Comparison of ENCODE assay signal across 3 cellular contexts in the genomic region with DNA sequence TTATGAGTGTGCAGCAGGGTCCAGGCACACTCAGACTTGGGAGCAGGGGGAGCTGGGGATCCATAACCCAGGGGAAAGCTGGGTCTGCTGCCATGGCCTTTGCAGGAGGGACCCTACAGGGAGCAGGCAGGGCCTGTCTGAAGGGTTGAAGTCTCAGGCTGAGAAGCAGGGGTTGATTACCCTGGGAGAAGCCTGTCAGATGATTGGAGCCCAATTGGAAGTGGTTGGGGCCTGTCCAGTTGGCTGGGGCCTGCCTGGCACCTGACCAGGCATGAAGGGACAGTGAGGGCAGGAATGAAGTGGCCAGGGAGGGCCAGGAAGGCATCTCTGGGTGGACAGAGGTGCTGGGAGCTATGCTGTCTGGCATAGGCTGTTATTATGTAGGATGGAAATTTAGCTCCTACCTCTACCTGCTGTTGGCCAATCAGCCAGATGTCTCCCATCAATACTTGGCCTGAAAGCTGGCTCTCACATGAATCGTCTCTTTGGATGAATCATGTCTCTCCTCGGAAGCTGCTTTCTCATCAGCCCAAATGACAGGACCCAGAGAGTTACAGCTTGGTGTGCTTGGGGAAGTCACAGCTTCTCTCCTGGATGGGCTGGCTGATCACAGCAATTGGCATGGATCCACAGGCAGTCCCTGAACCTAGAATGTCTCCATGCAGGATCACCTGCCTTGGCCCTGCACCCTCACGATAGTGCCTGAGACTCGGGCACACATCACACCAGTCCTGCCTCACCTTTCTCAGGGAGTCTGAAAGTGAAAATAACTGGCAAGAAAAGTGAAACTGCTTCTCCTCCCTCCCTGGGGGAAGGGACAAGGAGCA.
TF ChIP-seq lines count a peak whose summit lies in the region.

No MANE protein-coding gene starts in this region.

TF ChIP-seq in SK-N-SH, 30 proteins besides CTCF, POLR2A, EP300 and RAD21:
- TF ChIP-seq FOXJ3 (CRISPR knock-in tag; IDR thresholded peaks at IDR 0.05), result no peak
- TF ChIP-seq, protein P1, sequence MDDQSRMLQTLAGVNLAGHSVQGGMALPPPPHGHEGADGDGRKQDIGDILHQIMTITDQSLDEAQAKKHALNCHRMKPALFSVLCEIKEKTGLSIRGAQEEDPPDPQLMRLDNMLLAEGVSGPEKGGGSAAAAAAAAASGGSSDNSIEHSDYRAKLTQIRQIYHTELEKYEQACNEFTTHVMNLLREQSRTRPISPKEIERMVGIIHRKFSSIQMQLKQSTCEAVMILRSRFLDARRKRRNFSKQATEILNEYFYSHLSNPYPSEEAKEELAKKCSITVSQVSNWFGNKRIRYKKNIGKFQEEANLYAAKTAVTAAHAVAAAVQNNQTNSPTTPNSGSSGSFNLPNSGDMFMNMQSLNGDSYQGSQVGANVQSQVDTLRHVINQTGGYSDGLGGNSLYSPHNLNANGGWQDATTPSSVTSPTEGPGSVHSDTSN (IDR thresholded peaks at IDR 0.05), result 0 out of 2 replicates have a peak, but pooled peaks have one; percentile 12
TF ChIP-seq in SK-N-SH: peak in this region for 1.

TF ChIP-seq in SK-N-SH treated with all-trans-retinoic acid at 6 μM for 48 hours, 23 proteins besides CTCF, POLR2A, EP300 and RAD21:
- TF ChIP-seq CSDC2 (CRISPR knock-in tag; IDR thresholded peaks at IDR 0.05) (no peak), ARNTL (CRISPR knock-in tag; IDR thresholded peaks at IDR 0.05; ENCODE audit: borderline replicate concordance, low read depth) (no peak), ZFP30 (CRISPR knock-in tag; IDR thresholded peaks at IDR 0.05) (no peak), PPARA (CRISPR knock-in tag; IDR thresholded peaks at IDR 0.05; ENCODE audit: borderline replicate concordance) (no peak), BACH2 (CRISPR knock-in tag; IDR thresholded peaks at IDR 0.05; ENCODE audit: borderline replicate concordance) (no peak), ZC3H10 (CRISPR knock-in tag; IDR thresholded peaks at IDR 0.05) (no peak), GLIS3 (CRISPR knock-in tag; IDR thresholded peaks at IDR 0.05) (no peak), PATZ1 (CRISPR knock-in tag; IDR thresholded peaks at IDR 0.05; ENCODE audit: borderline replicate concordance) (no peak), SNAI2 (CRISPR knock-in tag; IDR thresholded peaks at IDR 0.05) (no peak), ISL1 (CRISPR knock-in tag; IDR thresholded peaks at IDR 0.05) (no peak), TCF4 (CRISPR knock-in tag; IDR thresholded peaks at IDR 0.05; ENCODE audit: borderline replicate concordance) (no peak), ZNF8 (CRISPR knock-in tag; IDR thresholded peaks at IDR 0.05) (no peak), ZFP3 (CRISPR knock-in tag; IDR thresholded peaks at IDR 0.05) (no peak), TOX (CRISPR knock-in tag; IDR thresholded peaks at IDR 0.05; ENCODE audit: borderline replicate concordance) (no peak), ZNF70 (CRISPR knock-in tag; IDR thresholded peaks at IDR 0.05) (no peak)
- TF ChIP-seq, protein P2, sequence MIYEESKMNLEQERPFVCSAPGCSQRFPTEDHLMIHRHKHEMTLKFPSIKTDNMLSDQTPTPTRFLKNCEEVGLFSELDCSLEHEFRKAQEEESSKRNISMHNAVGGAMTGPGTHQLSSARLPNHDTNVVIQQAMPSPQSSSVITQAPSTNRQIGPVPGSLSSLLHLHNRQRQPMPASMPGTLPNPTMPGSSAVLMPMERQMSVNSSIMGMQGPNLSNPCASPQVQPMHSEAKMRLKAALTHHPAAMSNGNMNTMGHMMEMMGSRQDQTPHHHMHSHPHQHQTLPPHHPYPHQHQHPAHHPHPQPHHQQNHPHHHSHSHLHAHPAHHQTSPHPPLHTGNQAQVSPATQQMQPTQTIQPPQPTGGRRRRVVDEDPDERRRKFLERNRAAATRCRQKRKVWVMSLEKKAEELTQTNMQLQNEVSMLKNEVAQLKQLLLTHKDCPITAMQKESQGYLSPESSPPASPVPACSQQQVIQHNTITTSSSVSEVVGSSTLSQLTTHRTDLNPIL (CRISPR knock-in tag; IDR thresholded peaks at IDR 0.05; ENCODE audit: low read depth), result no peak
- TF ChIP-seq, protein P3, sequence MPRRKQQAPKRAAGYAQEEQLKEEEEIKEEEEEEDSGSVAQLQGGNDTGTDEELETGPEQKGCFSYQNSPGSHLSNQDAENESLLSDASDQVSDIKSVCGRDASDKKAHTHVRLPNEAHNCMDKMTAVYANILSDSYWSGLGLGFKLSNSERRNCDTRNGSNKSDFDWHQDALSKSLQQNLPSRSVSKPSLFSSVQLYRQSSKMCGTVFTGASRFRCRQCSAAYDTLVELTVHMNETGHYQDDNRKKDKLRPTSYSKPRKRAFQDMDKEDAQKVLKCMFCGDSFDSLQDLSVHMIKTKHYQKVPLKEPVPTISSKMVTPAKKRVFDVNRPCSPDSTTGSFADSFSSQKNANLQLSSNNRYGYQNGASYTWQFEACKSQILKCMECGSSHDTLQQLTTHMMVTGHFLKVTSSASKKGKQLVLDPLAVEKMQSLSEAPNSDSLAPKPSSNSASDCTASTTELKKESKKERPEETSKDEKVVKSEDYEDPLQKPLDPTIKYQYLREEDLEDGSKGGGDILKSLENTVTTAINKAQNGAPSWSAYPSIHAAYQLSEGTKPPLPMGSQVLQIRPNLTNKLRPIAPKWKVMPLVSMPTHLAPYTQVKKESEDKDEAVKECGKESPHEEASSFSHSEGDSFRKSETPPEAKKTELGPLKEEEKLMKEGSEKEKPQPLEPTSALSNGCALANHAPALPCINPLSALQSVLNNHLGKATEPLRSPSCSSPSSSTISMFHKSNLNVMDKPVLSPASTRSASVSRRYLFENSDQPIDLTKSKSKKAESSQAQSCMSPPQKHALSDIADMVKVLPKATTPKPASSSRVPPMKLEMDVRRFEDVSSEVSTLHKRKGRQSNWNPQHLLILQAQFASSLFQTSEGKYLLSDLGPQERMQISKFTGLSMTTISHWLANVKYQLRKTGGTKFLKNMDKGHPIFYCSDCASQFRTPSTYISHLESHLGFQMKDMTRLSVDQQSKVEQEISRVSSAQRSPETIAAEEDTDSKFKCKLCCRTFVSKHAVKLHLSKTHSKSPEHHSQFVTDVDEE (CRISPR knock-in tag; IDR thresholded peaks at IDR 0.05), result no peak

TF ChIP-seq in GM12878, 131 proteins besides CTCF, POLR2A, EP300 and RAD21:
- TF ChIP-seq NFXL1 (IDR thresholded peaks at IDR 0.05; ENCODE audit: borderline replicate concordance), result no peak
- TF ChIP-seq SIN3A (IDR thresholded peaks at IDR 0.05; ENCODE audit: low read depth, low read length), result no peak
- TF ChIP-seq ATF3 (IDR thresholded peaks at IDR 0.05; ENCODE audit: borderline replicate concordance, extremely low read depth, low read depth, low read length), result no peak
- no peak for TF ChIP-seq CREM (IDR thresholded peaks at IDR 0.05; ENCODE audit: low read depth)
- no peak for TF ChIP-seq CBX3 (IDR thresholded peaks at IDR 0.05; ENCODE audit: borderline replicate concordance, low read depth)
- no peak for TF ChIP-seq BHLHE40 (IDR thresholded peaks at IDR 0.05; ENCODE audit: borderline replicate concordance in 1 of 2, low read depth in 2 of 2, low read length in 1 of 2)
- TF ChIP-seq NR2C1 (IDR thresholded peaks at IDR 0.05), result no peak
- TF ChIP-seq CHD4 (IDR thresholded peaks at IDR 0.05), result no peak
- no peak for TF ChIP-seq ATF7 (IDR thresholded peaks at IDR 0.05; ENCODE audit: low read depth)
- no peak for TF ChIP-seq POLR2AphosphoS5 (IDR thresholded peaks at IDR 0.05; ENCODE audit: low read length)
- no peak for TF ChIP-seq CBFB (IDR thresholded peaks at IDR 0.05; ENCODE audit: low read depth)
- TF ChIP-seq JUNB (IDR thresholded peaks at IDR 0.05), result no peak
- TF ChIP-seq ZNF217 (IDR thresholded peaks at IDR 0.05), result no peak
- TF ChIP-seq TBL1XR1 (IDR thresholded peaks at IDR 0.05; ENCODE audit: low read depth, low read length), result no peak
